Comparison of ENCODE assay signal across 1 cellular context in genomic region chr20:43456809-43457639, GRCh38.
A peak's percentile ranks its signal among the peaks of the same experiment; 100 is the strongest.
TF ChIP-seq lines count a peak whose summit lies in the region.

No MANE protein-coding gene starts in this region.

TF ChIP-seq in HepG2, 621 proteins besides CTCF, POLR2A, EP300 and RAD21 (continued from another document):
- TF ChIP-seq ZNF318 (CRISPR knock-in tag; IDR thresholded peaks at IDR 0.05) (peak; percentile 51; the same call in 1 of the 2 replicates), ZNF280D (CRISPR knock-in tag; IDR thresholded peaks at IDR 0.05) (peak; percentile 12; the same call in 1 of the 2 replicates), PPARG (CRISPR knock-in tag; conservative IDR thresholded peaks at IDR 0.05) (no peak), GATAD1 (CRISPR knock-in tag; IDR thresholded peaks at IDR 0.05) (no peak), MAF1 (CRISPR knock-in tag; IDR thresholded peaks at IDR 0.05; ENCODE audit: borderline replicate concordance) (peak; percentile 85), SNAPC5 (CRISPR knock-in tag; IDR thresholded peaks at IDR 0.05; ENCODE audit: borderline replicate concordance) (no peak), MED8 (CRISPR knock-in tag; IDR thresholded peaks at IDR 0.05; ENCODE audit: insufficient replicate concordance) (peak; percentile 58), XBP1 (CRISPR knock-in tag; IDR thresholded peaks at IDR 0.05) (no peak), ZFP91 (CRISPR knock-in tag; IDR thresholded peaks at IDR 0.05; ENCODE audit: borderline replicate concordance) (no peak; the same call in 1 of the 2 replicates), MTA3 (CRISPR knock-in tag; IDR thresholded peaks at IDR 0.05) (no peak), CENPT (CRISPR knock-in tag; IDR thresholded peaks at IDR 0.05; ENCODE audit: low read depth) (no peak), ZFYVE20 (CRISPR knock-in tag; IDR thresholded peaks at IDR 0.05; ENCODE audit: borderline replicate concordance, low read depth) (no peak), XRCC5 (optimal IDR thresholded peaks at IDR 0.05; ENCODE audit: low read length) (no peak), GLI4 (CRISPR knock-in tag; IDR thresholded peaks at IDR 0.05; ENCODE audit: borderline replicate concordance) (no peak; the same call in 1 of the 2 replicates), ZMAT5 (CRISPR knock-in tag; IDR thresholded peaks at IDR 0.05; ENCODE audit: borderline replicate concordance, low read depth) (no peak), ZBTB25 (CRISPR knock-in tag; IDR thresholded peaks at IDR 0.05) (no peak; the same call in 1 of the 2 replicates), ZNF17 (CRISPR knock-in tag; IDR thresholded peaks at IDR 0.05) (no peak), ZNF660 (CRISPR knock-in tag; IDR thresholded peaks at IDR 0.05; ENCODE audit: borderline replicate concordance, low read depth) (no peak; the same call in 1 of the 2 replicates), CSRNP2 (CRISPR knock-in tag; conservative IDR thresholded peaks at IDR 0.05; ENCODE audit: low read depth) (no peak; the same call in 1 of the 2 replicates), KAT8 (CRISPR knock-in tag; IDR thresholded peaks at IDR 0.05) (no peak), ZGPAT (CRISPR knock-in tag; IDR thresholded peaks at IDR 0.05) (no peak), ZNF563 (CRISPR knock-in tag; IDR thresholded peaks at IDR 0.05) (no peak), ZNF770 (CRISPR knock-in tag; IDR thresholded peaks at IDR 0.05) (no peak; the same call in 1 of the 2 replicates), ZNF484 (CRISPR knock-in tag; IDR thresholded peaks at IDR 0.05; ENCODE audit: borderline replicate concordance, low read depth) (no peak), CBX5 (CRISPR knock-in tag; IDR thresholded peaks at IDR 0.05; ENCODE audit: borderline replicate concordance) (peak; percentile 15; the same call in 1 of the 2 replicates)
